In the genomic region with DNA sequence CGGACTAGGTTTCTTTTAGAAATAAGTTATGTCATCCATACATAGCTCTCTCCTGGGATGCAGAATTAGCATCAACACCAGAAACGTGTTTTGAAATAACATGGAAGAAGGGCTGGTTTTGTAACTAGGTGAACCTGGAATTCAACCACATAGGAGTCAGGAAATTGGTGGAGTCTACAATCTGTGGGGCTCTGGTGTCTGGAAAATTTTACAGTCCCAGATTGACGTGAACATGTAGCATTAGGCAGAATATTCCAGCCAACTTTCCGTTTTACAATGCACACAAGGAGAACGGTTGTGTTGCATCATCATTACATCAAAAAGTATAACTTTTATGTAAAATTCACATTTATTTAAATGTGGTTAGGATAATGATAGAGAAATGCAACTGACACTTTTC, we compare ENCODE assay signal across 9 cellular contexts. TPM values are rescaled to one million over a fixed set of nuclear protein-coding genes. Genes with fewer than 3 reads are reported as not detected.
DNase-seq lines count a peak whose midpoint lies in the region; ATAC-seq, FAIRE-seq and TF ChIP-seq lines count a peak whose summit lies in the region.
"Had no signal": no experiment of that assay in that cellular context is flagged by ENCODE, and none has a peak within 500 bp of the region (broad histone marks: within the 10 kb centered on the region; RNA-seq: fewer than 3 reads in every experiment).

No MANE protein-coding gene starts in this region.

- H3K36me3 ChIP-seq in GM06990 (ENCODE audit: control insufficient read depth, insufficient read depth, low read length), result no peaks in the 10 kb centered on the region
- no peaks in the 10 kb centered on the region for H3K36me3 ChIP-seq in thyroid gland
- H3K36me3 ChIP-seq in uterus, result no peaks in the 10 kb centered on the region

- no peak for TF ChIP-seq EP300 in A549 (IDR thresholded peaks at IDR 0.05)

- no peak for DNase-seq in A549 (ENCODE audit: low read depth in 1 of 2, low spot score in 1 of 2)
- no peak for DNase-seq in GM06990 (ENCODE audit: extremely low read depth, insufficient read length)
- peak; percentile 47 for DNase-seq in SK-MEL-5 (ENCODE audit: low read depth, low spot score)
- peak; percentile 14 for DNase-seq in fibroblast of peridontal ligament (ENCODE audit: extremely low read depth)
- no peak for DNase-seq in thyroid gland
- DNase-seq in uterus, result no peak
- no peak for DNase-seq in RWPE1 (ENCODE audit: low spot score)

- peak overlapping the region; percentile 91 for H3K4me2 ChIP-seq in A549

- intact Hi-C loops in thyroid gland (cut with DNase I), result loop anchor here (5.0 kb wide), 1 partner anchor 508 kb away; no protein-coding TSS in a partner anchor
- intact Hi-C loops in uterus (cut with DNase I; ENCODE audit: low total_unique reads), result no loop called here

- ATAC-seq in A549 (no peak), GM19397 (IDR thresholded peaks at IDR 0.05; ENCODE audit: unreplicated experiment) (no peak)

- H3K4me3 ChIP-seq in A549 (no peak overlapping the region; the same call in 2 of the 3 replicates), GM06990 (replicated peaks; ENCODE audit: low read depth, low read length) (peak overlapping the region; percentile 60), thyroid gland (replicated peaks in 1 of 3) (no peak overlapping the region), uterus (no peak overlapping the region)

- TF ChIP-seq POLR2A in A549 (IDR thresholded peaks at IDR 0.05; ENCODE audit: low read length), result no peak
- TF ChIP-seq POLR2A in thyroid gland (IDR thresholded peaks at IDR 0.05), result no peak
- TF ChIP-seq POLR2A in uterus (IDR thresholded peaks at IDR 0.05), result no peak

- no peaks in the 10 kb centered on the region for H3K9me3 ChIP-seq in A549
- H3K9me3 ChIP-seq in thyroid gland, result no peaks in the 10 kb centered on the region
- H3K9me3 ChIP-seq in uterus, result no peaks in the 10 kb centered on the region

- no peak overlapping the region for H3K27ac ChIP-seq in A549
- H3K27ac ChIP-seq in thyroid gland, result no peak overlapping the region
- no peak overlapping the region for H3K27ac ChIP-seq in uterus
- no peak overlapping the region for H3K27ac ChIP-seq in RWPE1

- 36% methylated on average over 5 of the region's 5 CpGs for WGBS in A549 (ENCODE audit: missing lambda C conversion rate)
- 51 to 71% methylated on average over 5 of the region's 5 CpGs for WGBS in thyroid gland, 2 donors

- peaks cover 8% of the 10 kb centered on the region; the same call in 1 of the 3 replicates for H3K4me1 ChIP-seq in A549
- H3K4me1 ChIP-seq in thyroid gland, result peaks cover 8 to 10% of the 10 kb centered on the region in 2 donors
- H3K4me1 ChIP-seq in uterus, result peaks cover 0 to 17% of the 10 kb centered on the region in 2 donors

- H3K27me3 ChIP-seq in GM06990 (replicated peaks; ENCODE audit: control insufficient read depth, insufficient read depth, low read length) (no peaks in the 10 kb centered on the region), thyroid gland (no peaks in the 10 kb centered on the region), uterus (peaks cover 0 to 18% of the 10 kb centered on the region in 2 donors)

- POLR2A ChIA-PET in A549 (lab: Yijun Ruan, JAX), result no interaction called here
- POLR2A ChIA-PET in RWPE1 (lab: Yijun Ruan, JAX; ENCODE audit: low non-redundant PET), result no interaction called here

- FAIRE-seq in A549 (lab: Jason Lieb, UNC), result no peak

- CTCF ChIA-PET in A549 (lab: Yijun Ruan, JAX), result interaction anchor here (10.1 kb wide), 1 partner anchor 508 kb away, joined by 125 read pairs; no protein-coding TSS in a partner anchor
- CTCF ChIA-PET in RWPE1 (lab: Yijun Ruan, JAX), result interaction anchor here (1.7 kb wide), 1 partner anchor 506 kb away, joined by 7 read pairs; no protein-coding TSS in a partner anchor

- TF ChIP-seq RAD21 in A549 (conservative IDR thresholded peaks at IDR 0.05 in 1 of 2, IDR thresholded peaks at IDR 0.05 in 1 of 2), result no peak

- in situ Hi-C loops in SK-MEL-5 (cut with HindIII; ENCODE audit: low pct_unique_long_range_greater_than_20kb, low sequenced_read_pairs), result loop anchor here (25.0 kb wide), 1 partner anchor 513 kb away; no protein-coding TSS in a partner anchor

- TF ChIP-seq CTCF in A549 (IDR thresholded peaks at IDR 0.05) (no peak), GM06990 (IDR thresholded peaks at IDR 0.05; ENCODE audit: insufficient read depth, low read length, poor library complexity, severe bottlenecking) (no peak), thyroid gland (IDR thresholded peaks at IDR 0.05) (no peak), uterus (IDR thresholded peaks at IDR 0.05) (no peak), RWPE1 (conservative IDR thresholded peaks at IDR 0.05; ENCODE audit: low read depth) (no peak)

TF ChIP-seq in A549, 52 proteins besides CTCF, POLR2A, EP300 and RAD21:
- TF ChIP-seq, protein P1, sequence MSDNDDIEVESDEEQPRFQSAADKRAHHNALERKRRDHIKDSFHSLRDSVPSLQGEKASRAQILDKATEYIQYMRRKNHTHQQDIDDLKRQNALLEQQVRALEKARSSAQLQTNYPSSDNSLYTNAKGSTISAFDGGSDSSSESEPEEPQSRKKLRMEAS (IDR thresholded peaks at IDR 0.05), result no peak
- TF ChIP-seq MYC (IDR thresholded peaks at IDR 0.05; ENCODE audit: borderline replicate concordance, low read length) (no peak), FOSL2 (IDR thresholded peaks at IDR 0.05) (no peak), FOSL2 (CRISPR knock-in tag; IDR thresholded peaks at IDR 0.05) (no peak), HOXB13 (CRISPR knock-in tag; IDR thresholded peaks at IDR 0.05; ENCODE audit: low read depth) (no peak), KDM1A (IDR thresholded peaks at IDR 0.05; ENCODE audit: low read depth) (no peak), FOSB (CRISPR knock-in tag; IDR thresholded peaks at IDR 0.05) (no peak), SMC3 (IDR thresholded peaks at IDR 0.05) (no peak), ZFP36 (IDR thresholded peaks at IDR 0.05; ENCODE audit: borderline replicate concordance, partially characterized antibody) (no peak), ZC3H11A (IDR thresholded peaks at IDR 0.05) (no peak), RARB (CRISPR knock-in tag; IDR thresholded peaks at IDR 0.05) (no peak), JUN (IDR thresholded peaks at IDR 0.05) (no peak), RCOR1 (IDR thresholded peaks at IDR 0.05; ENCODE audit: low read depth, low read length) (no peak)
- TF ChIP-seq, protein P2, sequence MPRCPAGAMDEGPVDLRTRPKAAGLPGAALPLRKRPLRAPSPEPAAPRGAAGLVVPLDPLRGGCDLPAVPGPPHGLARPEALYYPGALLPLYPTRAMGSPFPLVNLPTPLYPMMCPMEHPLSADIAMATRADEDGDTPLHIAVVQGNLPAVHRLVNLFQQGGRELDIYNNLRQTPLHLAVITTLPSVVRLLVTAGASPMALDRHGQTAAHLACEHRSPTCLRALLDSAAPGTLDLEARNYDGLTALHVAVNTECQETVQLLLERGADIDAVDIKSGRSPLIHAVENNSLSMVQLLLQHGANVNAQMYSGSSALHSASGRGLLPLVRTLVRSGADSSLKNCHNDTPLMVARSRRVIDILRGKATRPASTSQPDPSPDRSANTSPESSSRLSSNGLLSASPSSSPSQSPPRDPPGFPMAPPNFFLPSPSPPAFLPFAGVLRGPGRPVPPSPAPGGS (IDR thresholded peaks at IDR 0.05), result no peak
- TF ChIP-seq, protein P3, sequence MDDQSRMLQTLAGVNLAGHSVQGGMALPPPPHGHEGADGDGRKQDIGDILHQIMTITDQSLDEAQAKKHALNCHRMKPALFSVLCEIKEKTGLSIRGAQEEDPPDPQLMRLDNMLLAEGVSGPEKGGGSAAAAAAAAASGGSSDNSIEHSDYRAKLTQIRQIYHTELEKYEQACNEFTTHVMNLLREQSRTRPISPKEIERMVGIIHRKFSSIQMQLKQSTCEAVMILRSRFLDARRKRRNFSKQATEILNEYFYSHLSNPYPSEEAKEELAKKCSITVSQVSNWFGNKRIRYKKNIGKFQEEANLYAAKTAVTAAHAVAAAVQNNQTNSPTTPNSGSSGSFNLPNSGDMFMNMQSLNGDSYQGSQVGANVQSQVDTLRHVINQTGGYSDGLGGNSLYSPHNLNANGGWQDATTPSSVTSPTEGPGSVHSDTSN (IDR thresholded peaks at IDR 0.05), result no peak
- TF ChIP-seq, protein P4, sequence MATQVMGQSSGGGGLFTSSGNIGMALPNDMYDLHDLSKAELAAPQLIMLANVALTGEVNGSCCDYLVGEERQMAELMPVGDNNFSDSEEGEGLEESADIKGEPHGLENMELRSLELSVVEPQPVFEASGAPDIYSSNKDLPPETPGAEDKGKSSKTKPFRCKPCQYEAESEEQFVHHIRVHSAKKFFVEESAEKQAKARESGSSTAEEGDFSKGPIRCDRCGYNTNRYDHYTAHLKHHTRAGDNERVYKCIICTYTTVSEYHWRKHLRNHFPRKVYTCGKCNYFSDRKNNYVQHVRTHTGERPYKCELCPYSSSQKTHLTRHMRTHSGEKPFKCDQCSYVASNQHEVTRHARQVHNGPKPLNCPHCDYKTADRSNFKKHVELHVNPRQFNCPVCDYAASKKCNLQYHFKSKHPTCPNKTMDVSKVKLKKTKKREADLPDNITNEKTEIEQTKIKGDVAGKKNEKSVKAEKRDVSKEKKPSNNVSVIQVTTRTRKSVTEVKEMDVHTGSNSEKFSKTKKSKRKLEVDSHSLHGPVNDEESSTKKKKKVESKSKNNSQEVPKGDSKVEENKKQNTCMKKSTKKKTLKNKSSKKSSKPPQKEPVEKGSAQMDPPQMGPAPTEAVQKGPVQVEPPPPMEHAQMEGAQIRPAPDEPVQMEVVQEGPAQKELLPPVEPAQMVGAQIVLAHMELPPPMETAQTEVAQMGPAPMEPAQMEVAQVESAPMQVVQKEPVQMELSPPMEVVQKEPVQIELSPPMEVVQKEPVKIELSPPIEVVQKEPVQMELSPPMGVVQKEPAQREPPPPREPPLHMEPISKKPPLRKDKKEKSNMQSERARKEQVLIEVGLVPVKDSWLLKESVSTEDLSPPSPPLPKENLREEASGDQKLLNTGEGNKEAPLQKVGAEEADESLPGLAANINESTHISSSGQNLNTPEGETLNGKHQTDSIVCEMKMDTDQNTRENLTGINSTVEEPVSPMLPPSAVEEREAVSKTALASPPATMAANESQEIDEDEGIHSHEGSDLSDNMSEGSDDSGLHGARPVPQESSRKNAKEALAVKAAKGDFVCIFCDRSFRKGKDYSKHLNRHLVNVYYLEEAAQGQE (IDR thresholded peaks at IDR 0.05), result no peak

RNA-seq across cellular contexts. Expression of a gene that starts 1.9 kb away (rescaled TPM):
- polyA plus RNA-seq in A549 (2011; rRNA removed) (1.2 TPM in 2 replicates), A549 (2017; fragmentation: RNase III; extraction: RNeasy Plus Mini Kit Qiagen cat#74134 plus additional on column Dnase treatment) (1.3 to 1.5 TPM (median 1.4 TPM) in 3 replicates)
- 0.40 and 0.48 TPM in 2 replicates for polyA plus RNA-seq in A549 (2012; cell fraction: cytosol; rRNA removed)
- 0.41 and 0.61 TPM in 2 replicates for polyA plus RNA-seq in A549 (2012; cell fraction: nucleus; rRNA removed)
- polyA minus RNA-seq in A549 (2011; rRNA and poly(A)+ RNA removed), result 2.7 and 6.5 TPM in 2 replicates
- total RNA-seq in SK-MEL-5 (2014; rRNA removed; shearing (Covaris generic)), result 13.9 and 24.1 TPM in 2 replicates
- 21.7 and 38.0 TPM in 2 replicates for polyA plus RNA-seq in SK-MEL-5 (2015; cell fraction: cytosol; rRNA removed)
- polyA plus RNA-seq in SK-MEL-5 (2015; cell fraction: nucleus; rRNA removed), result 13.5 and 16.7 TPM in 2 replicates
- total RNA-seq in thyroid gland (10 to 100 TPM in 2 of 4 donors, 1 to 10 TPM in 2; 1.1 to 14.6 (median 9.0) TPM), uterus (1 to 10 TPM in 1 of 4 donors, under 1 TPM in 1, not detected in 2; 0.34 to 2.4 TPM)
- total RNA-seq: pulmonary artery endothelial cell had no signal

Comparison
In these comparisons a context has a peak if more than half of its experiments do, and no peak if none do; other contexts are left out.
1. DNase-seq: peak in SK-MEL-5 (single experiment) and fibroblast of peridontal ligament (single experiment); none in A549 (0 of 2), GM06990 (single experiment), thyroid gland (0 of 2), uterus (0 of 2) and RWPE1 (single experiment).